In the genomic region with DNA sequence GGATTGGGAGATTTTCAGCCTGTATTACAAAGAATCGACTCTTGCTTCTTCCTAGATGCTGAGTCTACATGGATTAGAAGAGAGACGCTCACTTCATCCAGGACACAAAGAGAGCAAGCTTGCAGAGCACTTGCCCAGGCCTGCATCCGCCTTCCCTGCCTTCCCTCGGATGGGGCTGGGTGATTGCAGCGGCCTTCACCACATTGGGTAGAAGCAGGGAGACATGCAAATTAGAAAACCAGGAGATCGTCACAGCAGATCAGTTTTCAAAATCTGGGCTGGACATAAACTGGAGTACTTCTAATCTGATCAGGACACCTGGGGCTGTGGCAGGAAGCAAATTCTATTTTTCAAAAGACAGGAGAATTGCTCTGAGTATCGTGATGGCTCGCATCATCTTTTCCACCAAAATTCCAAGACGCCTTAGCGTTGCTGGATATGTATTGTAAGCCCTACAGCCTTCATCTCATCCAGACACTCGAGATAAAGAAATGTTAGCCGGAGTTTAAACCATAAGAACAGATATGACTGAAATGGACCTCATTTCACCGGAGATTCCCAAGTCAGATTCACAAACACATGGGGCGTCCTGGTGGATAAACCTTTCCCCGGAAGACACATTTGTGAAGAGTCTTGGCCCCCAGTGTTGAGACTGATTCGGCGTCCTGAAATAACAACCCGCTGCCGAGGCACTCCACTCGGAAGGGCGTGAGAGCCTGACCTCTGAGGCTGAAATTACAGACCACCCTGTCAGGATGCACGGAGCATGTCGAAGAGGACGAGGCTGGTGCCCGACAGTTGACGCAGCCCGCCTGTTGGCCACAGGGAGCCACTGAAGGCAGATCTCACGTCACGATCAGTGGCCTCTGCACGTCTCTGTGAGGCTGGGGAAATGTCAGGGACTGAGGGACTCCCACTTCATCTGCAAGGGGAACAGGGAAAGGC, we compare ENCODE assay signal across 11 cellular contexts.
A peak's percentile ranks its signal among the peaks of the same experiment; 100 is the strongest.
DNase-seq lines count a peak whose midpoint lies in the region; ATAC-seq and TF ChIP-seq lines count a peak whose summit lies in the region.
"Had no signal": no experiment of that assay in that cellular context is flagged by ENCODE, and none has a peak within 500 bp of the region (broad histone marks: within the 10 kb centered on the region; RNA-seq: fewer than 3 reads in every experiment).

No MANE protein-coding gene starts in this region.

- TF ChIP-seq CTCF in RWPE2 (IDR thresholded peaks at IDR 0.05; ENCODE audit: poor library complexity, severe bottlenecking) (no peak), gastrocnemius medialis (IDR thresholded peaks at IDR 0.05 in 4 of 5, conservative IDR thresholded peaks at IDR 0.05 in 1 of 5) (no peak)

- intact Hi-C loops in gastrocnemius medialis (cut with DNase I; ENCODE audit: low total_unique reads): no loop called here

- no peak for TF ChIP-seq POLR2A in gastrocnemius medialis (IDR thresholded peaks at IDR 0.05)

- H3K36me3 ChIP-seq in RWPE2 (ENCODE audit: low read depth): no peaks in the 10 kb centered on the region
- no peaks in the 10 kb centered on the region for H3K36me3 ChIP-seq in gastrocnemius medialis
- H3K36me3 ChIP-seq: Peyer's patch had no signal

- ATAC-seq in RWPE2 (ENCODE audit: low read depth): peak; percentile 99
- ATAC-seq in gastrocnemius medialis: peak; percentile 81 to 92
- ATAC-seq: activated CD8-positive, alpha-beta memory T cell treated with anti-CD3 and anti-CD28 coated beads, Interleukin-2, amount 10 ng/mL, durations not matched to agents 7 days and 5 days; left lobe of liver had no signal

- H3K27ac ChIP-seq in RWPE2 (ENCODE audit: poor library complexity, severe bottlenecking) (peak overlapping the region; percentile 29), gastrocnemius medialis (peak overlapping the region in 3 of 4 donors; percentile 19 to 25 (median 24))

- H3K27me3 ChIP-seq in RWPE2 (ENCODE audit: insufficient read depth, poor library complexity, severe bottlenecking) (no peaks in the 10 kb centered on the region), gastrocnemius medialis (no peaks in the 10 kb centered on the region)
- H3K27me3 ChIP-seq: Peyer's patch had no signal

- DNase-seq in NCI-H1105 treated with DMSO at 0.1 percent for 48 hours (lab: John Stamatoyannopoulos, UW): peak; percentile 45
- peak; percentile 82 for DNase-seq in RWPE2 (ENCODE audit: low spot score)
- peak; percentile 74 for DNase-seq in iPS-NIHi11 (ENCODE audit: low spot score)
- DNase-seq in gastrocnemius medialis: peak in 1 of 2 donors; percentile 18
- no peak for DNase-seq in stimulated activated CD8-positive, alpha-beta memory T cell treated with anti-CD3 and anti-CD28 coated beads, Interleukin-4, amount 100 ng/mL, for 48 hours
- DNase-seq in activated CD4-positive, alpha-beta T cell treated with anti-CD3 and anti-CD28 coated beads for 4 hours: no peak
- DNase-seq in putamen (ENCODE audit: low spot score): no peak
- no peak for DNase-seq in NK-92 (lab: John Stamatoyannopoulos, UW; ENCODE audit: unreplicated experiment)
- DNase-seq: activated CD8-positive, alpha-beta memory T cell treated with anti-CD3 and anti-CD28 coated beads, Interleukin-2, amount 10 ng/mL, durations not matched to agents 7 days and 5 days had no signal

- H3K9me3 ChIP-seq in RWPE2 (ENCODE audit: severe bottlenecking) (no peaks in the 10 kb centered on the region), gastrocnemius medialis (no peaks in the 10 kb centered on the region)
- H3K9me3 ChIP-seq: Peyer's patch had no signal

- H3K4me1 ChIP-seq in RWPE2 (ENCODE audit: insufficient read depth, poor library complexity, severe bottlenecking) (peaks cover 17% of the 10 kb centered on the region), gastrocnemius medialis (no peaks in the 10 kb centered on the region)
- H3K4me1 ChIP-seq: Peyer's patch had no signal

- in situ Hi-C loops in gastrocnemius medialis (cut with MboI; ENCODE audit: low sequenced_read_pairs in 4 of 4): no loop called here

- H3K4me3 ChIP-seq in RWPE2 (ENCODE audit: severe bottlenecking): no peak overlapping the region
- H3K4me3 ChIP-seq in gastrocnemius medialis: peak overlapping the region; percentile 1 to 14 (median 8)
- H3K4me3 ChIP-seq: Peyer's patch had no signal

Comparison
In these comparisons a context has a peak if more than half of its experiments do, and no peak if none do; other contexts are left out.
1. DNase-seq: peak in NCI-H1105 treated with DMSO at 0.1 percent for 48 hours (single experiment), RWPE2 (single experiment) and iPS-NIHi11 (single experiment); none in stimulated activated CD8-positive, alpha-beta memory T cell treated with anti-CD3 and anti-CD28 coated beads, Interleukin-4, amount 100 ng/mL, for 48 hours (single experiment), activated CD4-positive, alpha-beta T cell treated with anti-CD3 and anti-CD28 coated beads for 4 hours (0 of 2), putamen (single experiment) and NK-92 (single experiment).